Comparison of ENCODE assay signal across 28 cellular contexts in genomic region chr16:77306050-77306616, GRCh38.
DNase-seq lines count a peak whose midpoint lies in the region; FAIRE-seq and TF ChIP-seq lines count a peak whose summit lies in the region.
"Had no signal": no experiment of that assay in that cellular context is flagged by ENCODE, and none has a peak within 500 bp of the region (broad histone marks: within the 10 kb centered on the region; RNA-seq: fewer than 3 reads in every experiment).

No MANE protein-coding gene starts in this region.

- H3K9ac ChIP-seq in astrocyte (ENCODE audit: low read length): no peak overlapping the region

- no peak overlapping the region for H3K4me3 ChIP-seq in astrocyte (ENCODE audit: insufficient read depth, low read depth, low read length)
- H3K4me3 ChIP-seq: lower lobe of right lung, mucosa of descending colon, thoracic aorta had no signal

- no peak overlapping the region for H3K4me2 ChIP-seq in astrocyte (ENCODE audit: low read length)

- H3K27ac ChIP-seq in astrocyte (ENCODE audit: low read depth, low read length): no peak overlapping the region
- H3K27ac ChIP-seq: lower lobe of right lung, thoracic aorta had no signal

- DNase-seq in NCI-H2107 treated with DMSO at 0.1 percent for 48 hours (lab: John Stamatoyannopoulos, UW; ENCODE audit: unreplicated experiment) (peak; percentile 42), NCI-H2107 (lab: John Stamatoyannopoulos, UW) (no peak), M059J (ENCODE audit: low read depth) (peak; percentile 82), astrocyte (ENCODE audit: low read depth) (peak; percentile 45), renal cortical epithelial cell (ENCODE audit: low read depth) (peak; percentile 37), NCI-H2196 (lab: John Stamatoyannopoulos, UW; ENCODE audit: unreplicated experiment) (no peak), DMS53 treated with DMSO at 0.1 percent for 48 hours (lab: John Stamatoyannopoulos, UW; ENCODE audit: unreplicated experiment) (no peak), kidney glomerular epithelial cell (lab: John Stamatoyannopoulos, UW) (no peak)
- DNase-seq: activated CD4-positive, alpha-beta T cell treated with anti-CD3 and anti-CD28 coated beads for 4 hours; activated gamma-delta T cell treated with Interleukin-2 at 50 U/mL for 16 hours; activated T-cell treated with anti-CD3 and anti-CD28 coated beads, Interleukin-2, amount 50 U/mL, for 1 hour; CD4-positive, alpha-beta memory T cell; HCEC 1CT; KG1; lower lobe of right lung; mucosa of descending colon; NCI-H1048; NCI-H187 treated with DMSO at 0.1 percent for 48 hours; NCI-H345; NCI-H774; nephron progenitor cell; OCI-M1; retina; small intestine had no signal

- H3K9me3 Mint-ChIP-seq in astrocyte (ENCODE audit: unreplicated experiment): no peaks in the 10 kb centered on the region
- H3K9me3 Mint-ChIP-seq: nephron progenitor cell; stimulated activated naive CD8-positive, alpha-beta T cell treated with anti-CD3 and anti-CD28 coated beads, Interleukin-15, Interleukin-2, amounts not matched to agents 100 ng/mL and 50 ng/mL, for 24 hours had no signal

- no peak overlapping the region for H3K4me3 Mint-ChIP-seq in astrocyte (ENCODE audit: unreplicated experiment)
- H3K4me3 Mint-ChIP-seq: CD4-positive, alpha-beta memory T cell; nephron progenitor cell; stimulated activated naive CD8-positive, alpha-beta T cell treated with anti-CD3 and anti-CD28 coated beads, Interleukin-15, Interleukin-2, amounts not matched to agents 100 ng/mL and 50 ng/mL, for 24 hours had no signal

- peaks cover 9% of the 10 kb centered on the region for H3K4me1 Mint-ChIP-seq in astrocyte (ENCODE audit: low read depth, unreplicated experiment)
- H3K4me1 Mint-ChIP-seq: CD4-positive, alpha-beta memory T cell had no signal

- peaks cover 11% of the 10 kb centered on the region for H3K4me1 ChIP-seq in astrocyte (ENCODE audit: insufficient read depth, low read length)
- H3K4me1 ChIP-seq: lower lobe of right lung had no signal

- no peak overlapping the region for H2AFZ ChIP-seq in astrocyte (ENCODE audit: low read depth, low read length)

- H3K9me3 ChIP-seq in astrocyte (ENCODE audit: insufficient read depth, low read depth, low read length): no peaks in the 10 kb centered on the region
- H3K9me3 ChIP-seq: lower lobe of right lung, mucosa of descending colon, thoracic aorta had no signal

- H3K79me2 ChIP-seq in astrocyte (ENCODE audit: insufficient read depth, low read length): no peaks in the 10 kb centered on the region

- no peaks in the 10 kb centered on the region for H3K36me3 Mint-ChIP-seq in astrocyte (ENCODE audit: low read depth, unreplicated experiment)
- H3K36me3 Mint-ChIP-seq: CD4-positive, alpha-beta memory T cell had no signal

- H3K36me3 ChIP-seq in astrocyte (ENCODE audit: insufficient read depth, low read length): no peaks in the 10 kb centered on the region
- H3K36me3 ChIP-seq: lower lobe of right lung, thoracic aorta had no signal

- TF ChIP-seq CTCF in astrocyte (IDR thresholded peaks at IDR 0.05; ENCODE audit: insufficient read depth, low read depth, low read length): no peak

- H3K27me3 Mint-ChIP-seq in astrocyte (ENCODE audit: low read depth, unreplicated experiment): no peaks in the 10 kb centered on the region

- no peak for FAIRE-seq in astrocyte (lab: Jason Lieb, UNC)
- FAIRE-seq: A204.1, GM18507, small intestine had no signal

- H4K20me1 ChIP-seq in astrocyte (ENCODE audit: insufficient read depth, low read length): no peaks in the 10 kb centered on the region

- H3K27me3 ChIP-seq in astrocyte (ENCODE audit: insufficient read depth, low read length): no peaks in the 10 kb centered on the region

- no peak overlapping the region for H3K27ac Mint-ChIP-seq in astrocyte (ENCODE audit: unreplicated experiment)
- H3K27ac Mint-ChIP-seq: CD4-positive, alpha-beta memory T cell; nephron progenitor cell; stimulated activated naive CD8-positive, alpha-beta T cell treated with anti-CD3 and anti-CD28 coated beads, Interleukin-15, Interleukin-2, amounts not matched to agents 100 ng/mL and 50 ng/mL, for 24 hours had no signal

Comparison
In these comparisons a context has a peak if more than half of its experiments do, and no peak if none do; other contexts are left out.
1. DNase-seq: peak in NCI-H2107 treated with DMSO at 0.1 percent for 48 hours (single experiment), M059J (single experiment), astrocyte (single experiment) and renal cortical epithelial cell (single experiment); none in NCI-H2107 (single experiment), NCI-H2196 (single experiment), DMS53 treated with DMSO at 0.1 percent for 48 hours (single experiment) and kidney glomerular epithelial cell (single experiment).